ENCODE assay signal across 9 cellular contexts in genomic region chr15:75028991-75029377, GRCh38. TPM values are rescaled to one million over a fixed set of nuclear protein-coding genes. Genes with fewer than 3 reads are reported as not detected.
DNase-seq lines count a peak whose midpoint lies in the region; ATAC-seq and TF ChIP-seq lines count a peak whose summit lies in the region.
"Had no signal": no experiment of that assay in that cellular context is flagged by ENCODE, and none has a peak within 500 bp of the region (broad histone marks: within the 10 kb centered on the region; RNA-seq: fewer than 3 reads in every experiment).

No MANE protein-coding gene starts in this region.

- no peak overlapping the region for H3K4me3 Mint-ChIP-seq in CD14-positive monocyte
- 0 out of 2 replicates have a peak overlapping the region, but pooled peaks have one; percentile 84 for H3K4me3 Mint-ChIP-seq in HFFc6
- H3K4me3 Mint-ChIP-seq in nephron: peak overlapping the region in 1 of 3 experiments; percentile 53

- TF ChIP-seq CTCF in CD14-positive monocyte (IDR thresholded peaks at IDR 0.05) (no peak), HFFc6 (IDR thresholded peaks at IDR 0.05) (no peak), ascending aorta (IDR thresholded peaks at IDR 0.05) (no peak), nephron (IDR thresholded peaks at IDR 0.05; ENCODE audit: unreplicated experiment in 3 of 3) (no peak)

- H3K27ac ChIP-seq in ascending aorta: peak overlapping the region; percentile 84 to 90

- peaks cover 0 to 5% of the 10 kb centered on the region in 2 donors for H3K36me3 ChIP-seq in ascending aorta
- H3K36me3 ChIP-seq: colonic mucosa had no signal

- intact Hi-C loops in CD14-positive monocyte (cut with micrococcal nuclease) (loop anchor here (1.0 to 2.0 kb wide), 3 partner anchors 14 to 175 kb away; no protein-coding TSS in a partner anchor), ascending aorta (cut with DNase I) (loop anchor here (1.0 to 10.0 kb wide), 5 partner anchors 14 to 426 kb away; partner anchors contain the start of genes COMMD4, MAN2C1 and SIN3A)

- H3K4me1 Mint-ChIP-seq in CD14-positive monocyte (peaks cover 66% of the 10 kb centered on the region), HFFc6 (ENCODE audit: low read depth) (peaks cover 33% of the 10 kb centered on the region), nephron (peaks cover 25% of the 10 kb centered on the region)

- H3K27me3 Mint-ChIP-seq in CD14-positive monocyte (ENCODE audit: low read depth in 3 of 3): peaks cover 0 to 1% (median 0%) of the 10 kb centered on the region in 3 donors
- peaks cover 1% of the 10 kb centered on the region for H3K27me3 Mint-ChIP-seq in HFFc6 (ENCODE audit: insufficient read depth)
- no peaks in the 10 kb centered on the region for H3K27me3 Mint-ChIP-seq in nephron (ENCODE audit: low read depth)

- H3K9me3 ChIP-seq in ascending aorta: no peaks in the 10 kb centered on the region
- H3K9me3 ChIP-seq: colonic mucosa had no signal

- peak overlapping the region in 1 of 2 donors; percentile 44 for H3K4me3 ChIP-seq in ascending aorta
- H3K4me3 ChIP-seq: colonic mucosa had no signal

- H3K9me3 Mint-ChIP-seq in CD14-positive monocyte (no peaks in the 10 kb centered on the region), HFFc6 (no peaks in the 10 kb centered on the region), nephron (no peaks in the 10 kb centered on the region)

- peaks cover 19 to 30% of the 10 kb centered on the region in 2 donors for H3K4me1 ChIP-seq in ascending aorta

- DNase-seq in CD14-positive monocyte (ENCODE audit: low spot score): no peak
- DNase-seq in HFFc6: no peak
- no peak for DNase-seq in ascending aorta (ENCODE audit: low spot score in 2 of 2)
- DNase-seq in cerebellar cortex (ENCODE audit: low spot score): no peak
- no peak for DNase-seq in GF-D8 (lab: John Stamatoyannopoulos, UW)

- H3K27me3 ChIP-seq in ascending aorta: no peaks in the 10 kb centered on the region
- H3K27me3 ChIP-seq: colonic mucosa had no signal

- no peak for TF ChIP-seq POLR2A in GM18505 (IDR thresholded peaks at IDR 0.05; ENCODE audit: borderline replicate concordance, extremely low read depth, insufficient read depth, insufficient read length)

- ATAC-seq in HG03095 (IDR thresholded peaks at IDR 0.05; ENCODE audit: unreplicated experiment) (no peak), GM18505 (IDR thresholded peaks at IDR 0.05; ENCODE audit: unreplicated experiment) (no peak)

- H3K36me3 Mint-ChIP-seq in CD14-positive monocyte (peaks cover 23 to 40% of the 10 kb centered on the region in 2 donors), HFFc6 (ENCODE audit: low read depth) (no peaks in the 10 kb centered on the region), nephron (ENCODE audit: low read depth) (peaks cover 10% of the 10 kb centered on the region)

- H3K27ac Mint-ChIP-seq in CD14-positive monocyte (peak overlapping the region; percentile 83 to 92 (median 89)), HFFc6 (no peak overlapping the region), nephron (peak overlapping the region; percentile 45 to 71 (median 56))

RNA-seq across cellular contexts. Expression of gene PPCDC, which starts 5.6 kb away (rescaled TPM):
- 10 to 100 TPM; 14.2 to 18.7 TPM for polyA plus RNA-seq in CD14-positive monocyte
- 10 to 100 TPM in 5 of 6 experiments, 1 to 10 TPM in 1; 9.8 to 12.3 (median 11.2) TPM for total RNA-seq in HFFc6 (2021; fragmentation: NEBNext Ultra II Directional; extraction: Animal tissue kit (Norgen Biotek cat#: 25700))
- total RNA-seq in ascending aorta: 8.9 TPM

RNA-seq across cellular contexts. Expression of gene SCAMP5, which starts 33.6 kb away (rescaled TPM):
- under 1 TPM in 1 of 2 donors, not detected in 1; 0.08 TPM for polyA plus RNA-seq in CD14-positive monocyte
- total RNA-seq in HFFc6 (2021; fragmentation: NEBNext Ultra II Directional; extraction: Animal tissue kit (Norgen Biotek cat#: 25700)): 10 to 100 TPM in 2 of 6 experiments, 1 to 10 TPM in 4; 6.4 to 11.2 (median 6.9) TPM
- total RNA-seq in ascending aorta: 0.43 TPM
